ENCODE assay signal across 26 cellular contexts in genomic region chr2:227671170-227671887, GRCh38. TPM values are rescaled to one million over a fixed set of nuclear protein-coding genes. Genes with fewer than 3 reads are reported as not detected.
"Had no signal": no experiment of that assay in that cellular context is flagged by ENCODE, and none has a peak within 500 bp of the region (broad histone marks: within the 10 kb centered on the region; RNA-seq: fewer than 3 reads in every experiment).

No MANE protein-coding gene starts in this region.

- H3K36me3 Mint-ChIP-seq: activated naive CD4-positive, alpha-beta T cell treated with anti-CD3 and anti-CD28 coated beads, Interleukin-2, amount 50 U/mL, for 72 hours had no signal

- H3K9me3 ChIP-seq: tibial artery had no signal

- H3K27ac Mint-ChIP-seq: activated naive CD4-positive, alpha-beta T cell treated with anti-CD3 and anti-CD28 coated beads, Interleukin-2, amount 50 U/mL, for 72 hours; activated T-cell treated with anti-CD3 and anti-CD28 coated beads, Interleukin-2, amount 50 U/mL, for 72 hours; nephron progenitor cell had no signal

- H3K4me1 ChIP-seq: tibial artery had no signal

- ATAC-seq: activated naive CD4-positive, alpha-beta T cell treated with anti-CD3 and anti-CD28 coated beads, Interleukin-2, amount 50 U/mL, for 72 hours; activated T-cell treated with anti-CD3 and anti-CD28 coated beads, Interleukin-2, amount 50 U/mL, for 72 hours; left lobe of liver had no signal

- H3K4me3 Mint-ChIP-seq: activated T-cell treated with anti-CD3 and anti-CD28 coated beads, Interleukin-2, amount 50 U/mL, for 72 hours; nephron progenitor cell had no signal

- H3K27me3 ChIP-seq: cardiac muscle cell, dorsolateral prefrontal cortex, tibial artery had no signal

- H3K27ac ChIP-seq: cardiac muscle cell, dorsolateral prefrontal cortex, epithelial cell of prostate, tibial artery, WERI-Rb-1 had no signal

- H3K9me3 Mint-ChIP-seq: activated naive CD4-positive, alpha-beta T cell treated with anti-CD3 and anti-CD28 coated beads, Interleukin-2, amount 50 U/mL, for 72 hours; activated T-cell treated with anti-CD3 and anti-CD28 coated beads, Interleukin-2, amount 50 U/mL, for 72 hours; nephron progenitor cell had no signal

- H3K36me3 ChIP-seq: cardiac muscle cell, tibial artery, WERI-Rb-1 had no signal

- H3K4me3 ChIP-seq: cardiac muscle cell, dorsolateral prefrontal cortex, tibial artery had no signal

- DNase-seq: activated CD4-positive, alpha-beta T cell treated with anti-CD3 and anti-CD28 coated beads for 1 hour; activated effector memory CD4-positive, alpha-beta T cell treated with anti-CD3 and anti-CD28 coated beads, Interleukin-2, amount 50 U/mL, for 16 hours; activated T-cell treated with anti-CD3 and anti-CD28 coated beads, Interleukin-2, amount 50 U/mL, for 72 hours; amygdala; dorsolateral prefrontal cortex; hypothalamus; kidney; nephron progenitor cell; nucleus accumbens; posterior cingulate gyrus; stimulated activated CD4-positive, alpha-beta T cell treated with anti-CD3 and anti-CD28 coated beads, Interleukin-12 subunit alpha, Interleukin-12 subunit beta, amount 100 ng/mL, for 4 hours; stimulated activated CD4-positive, alpha-beta T cell treated with anti-CD3 and anti-CD28 coated beads, Interleukin-1b, Interleukin-23, amount 100 ng/mL, for 48 hours; stimulated activated CD8-positive, alpha-beta memory T cell treated with anti-CD3 and anti-CD28 coated beads, Interleukin-4, amount 100 ng/mL, for 48 hours; stimulated activated naive CD4-positive, alpha-beta T cell; tibial artery; WERI-Rb-1 had no signal

- H3K4me1 Mint-ChIP-seq: nephron progenitor cell had no signal

RNA-seq across cellular contexts. Expression of gene SCYGR5, which starts 4.7 kb away (rescaled TPM):
- total RNA-seq: activated CD8-positive, alpha-beta memory T cell treated with anti-CD3 and anti-CD28 coated beads for 36 hours; activated naive CD4-positive, alpha-beta T cell treated with anti-CD3 and anti-CD28 coated beads, Interleukin-2, amount 50 U/mL, for 72 hours; activated T-cell treated with anti-CD3 and anti-CD28 coated beads, Interleukin-2, amount 50 U/mL, for 72 hours; cardiac muscle cell; dorsolateral prefrontal cortex; fibroblast of lung; frontal cortex; kidney; left lobe of liver; myocyte; subcutaneous adipose tissue; T-helper 2 cell treated with Interferon-gamma antibody and Interleukin-4, amounts not matched to agents 100 ng/mL and 5 ng/mL, for 36 hours had no signal
- polyA plus RNA-seq: cardiac muscle cell, fibroblast of lung had no signal

RNA-seq across cellular contexts. Expression of gene SLC19A3, which starts 46.5 kb away (rescaled TPM):
- total RNA-seq: activated CD8-positive, alpha-beta memory T cell treated with anti-CD3 and anti-CD28 coated beads for 36 hours; activated naive CD4-positive, alpha-beta T cell treated with anti-CD3 and anti-CD28 coated beads, Interleukin-2, amount 50 U/mL, for 72 hours; activated T-cell treated with anti-CD3 and anti-CD28 coated beads, Interleukin-2, amount 50 U/mL, for 72 hours; T-helper 2 cell treated with Interferon-gamma antibody and Interleukin-4, amounts not matched to agents 100 ng/mL and 5 ng/mL, for 36 hours had no signal

RNA-seq across cellular contexts. Expression of gene SCYGR6, which starts 53.2 kb away (rescaled TPM):
- total RNA-seq: activated CD8-positive, alpha-beta memory T cell treated with anti-CD3 and anti-CD28 coated beads for 36 hours; activated naive CD4-positive, alpha-beta T cell treated with anti-CD3 and anti-CD28 coated beads, Interleukin-2, amount 50 U/mL, for 72 hours; activated T-cell treated with anti-CD3 and anti-CD28 coated beads, Interleukin-2, amount 50 U/mL, for 72 hours; cardiac muscle cell; dorsolateral prefrontal cortex; fibroblast of lung; frontal cortex; kidney; left lobe of liver; myocyte; subcutaneous adipose tissue; T-helper 2 cell treated with Interferon-gamma antibody and Interleukin-4, amounts not matched to agents 100 ng/mL and 5 ng/mL, for 36 hours had no signal
- polyA plus RNA-seq: cardiac muscle cell, fibroblast of lung had no signal

RNA-seq across cellular contexts. Expression of gene SCYGR4, which starts 54.0 kb away (rescaled TPM):
- total RNA-seq: activated CD8-positive, alpha-beta memory T cell treated with anti-CD3 and anti-CD28 coated beads for 36 hours; activated naive CD4-positive, alpha-beta T cell treated with anti-CD3 and anti-CD28 coated beads, Interleukin-2, amount 50 U/mL, for 72 hours; activated T-cell treated with anti-CD3 and anti-CD28 coated beads, Interleukin-2, amount 50 U/mL, for 72 hours; cardiac muscle cell; fibroblast of lung; frontal cortex; kidney; left lobe of liver; myocyte; subcutaneous adipose tissue; T-helper 2 cell treated with Interferon-gamma antibody and Interleukin-4, amounts not matched to agents 100 ng/mL and 5 ng/mL, for 36 hours had no signal
- polyA plus RNA-seq: cardiac muscle cell, fibroblast of lung had no signal

RNA-seq across cellular contexts. Expression of gene SCYGR3, which starts 56.7 kb away (rescaled TPM):
- total RNA-seq: activated CD8-positive, alpha-beta memory T cell treated with anti-CD3 and anti-CD28 coated beads for 36 hours; activated naive CD4-positive, alpha-beta T cell treated with anti-CD3 and anti-CD28 coated beads, Interleukin-2, amount 50 U/mL, for 72 hours; activated T-cell treated with anti-CD3 and anti-CD28 coated beads, Interleukin-2, amount 50 U/mL, for 72 hours; cardiac muscle cell; dorsolateral prefrontal cortex; fibroblast of lung; frontal cortex; kidney; left lobe of liver; myocyte; subcutaneous adipose tissue; T-helper 2 cell treated with Interferon-gamma antibody and Interleukin-4, amounts not matched to agents 100 ng/mL and 5 ng/mL, for 36 hours had no signal
- polyA plus RNA-seq: cardiac muscle cell, fibroblast of lung had no signal
